12 cellular contexts compared by ENCODE assay signal in genomic region chr19:14542721-14543328, GRCh38. TPM values are rescaled to one million over a fixed set of nuclear protein-coding genes. Genes with fewer than 3 reads are reported as not detected.
DNase-seq lines count a peak whose midpoint lies in the region; ATAC-seq, FAIRE-seq and TF ChIP-seq lines count a peak whose summit lies in the region.
"Had no signal": no experiment of that assay in that cellular context is flagged by ENCODE, and none has a peak within 500 bp of the region (broad histone marks: within the 10 kb centered on the region; RNA-seq: fewer than 3 reads in every experiment).

No MANE protein-coding gene starts in this region.

- peak; percentile 64 to 65 for DNase-seq in Kasumi-1 (lab: John Stamatoyannopoulos, UW)
- no peak for DNase-seq in H1 (ENCODE audit: low read depth in 1 of 2, low spot score in 2 of 2)
- DNase-seq in mesendoderm = peak; percentile 40
- no peak for DNase-seq in COLO668 (lab: John Stamatoyannopoulos, UW; ENCODE audit: unreplicated experiment)
- DNase-seq in Peyer's patch = no peak
- DNase-seq: colonic mucosa, NCI-H526 treated with DMSO at 0.1 percent for 48 hours had no signal

- H3K27ac ChIP-seq in BLaER1 treated with 17β-estradiol and CSF1 and Interleukin-3, amounts not matched to agents 10 nM and 100 nM = peak overlapping the region in 9 of 11 experiments; percentile 7 to 79 (median 60); a peak in 17 of 22 replicates
- H3K27ac ChIP-seq in H1 (ENCODE audit: low read depth, low read length) = no peak overlapping the region
- no peak overlapping the region for H3K27ac ChIP-seq in mesendoderm (ENCODE audit: low read depth, low read length)
- no peak overlapping the region for H3K27ac ChIP-seq in Peyer's patch
- H3K27ac ChIP-seq: colonic mucosa had no signal

- no peaks in the 10 kb centered on the region for H3K27me3 ChIP-seq in BLaER1 treated with 17β-estradiol and CSF1 and Interleukin-3, amounts not matched to agents 10 nM and 100 nM
- no peaks in the 10 kb centered on the region; a peak in 1 of 7 replicates for H3K27me3 ChIP-seq in H1 (replicated peaks in 1 of 4; ENCODE audit: control insufficient read depth in 3 of 4, extremely low read depth in 1 of 4, insufficient read depth in 3 of 4, low read length in 3 of 4)
- no peaks in the 10 kb centered on the region for H3K27me3 ChIP-seq in mesendoderm (ENCODE audit: insufficient read depth, low read length, poor library complexity)
- H3K27me3 ChIP-seq in Peyer's patch = no peaks in the 10 kb centered on the region
- H3K27me3 ChIP-seq: colonic mucosa had no signal

- H3K4me3 ChIP-seq in BLaER1 treated with 17β-estradiol and CSF1 and Interleukin-3, amounts not matched to agents 10 nM and 100 nM = no peak overlapping the region
- H3K4me3 ChIP-seq in H1 (ENCODE audit: extremely low read depth in 1 of 4, insufficient read depth in 2 of 4, low read depth in 3 of 4, low read length in 4 of 4) (no peak overlapping the region), mesendoderm (ENCODE audit: low read length) (no peak overlapping the region), Peyer's patch (no peak overlapping the region)
- H3K4me3 ChIP-seq: colonic mucosa had no signal

- H3K18ac ChIP-seq in H1 (ENCODE audit: extremely low read depth, low read length) = no peak overlapping the region
- H3K18ac ChIP-seq in mesendoderm (ENCODE audit: low read length) = no peak overlapping the region

- no peak overlapping the region for H2BK5ac ChIP-seq in H1 (ENCODE audit: low read depth, low read length)
- no peak overlapping the region for H2BK5ac ChIP-seq in mesendoderm (ENCODE audit: low read length)

- peak overlapping the region; percentile 58 to 79 (median 67) for H3K4me2 ChIP-seq in BLaER1 treated with 17β-estradiol and CSF1 and Interleukin-3, amounts not matched to agents 10 nM and 100 nM
- H3K4me2 ChIP-seq in H1 (ENCODE audit: insufficient read depth in 1 of 2, low read depth in 2 of 2, low read length in 2 of 2) (no peak overlapping the region; a peak in 1 of 4 replicates), mesendoderm (ENCODE audit: low read length) (no peak overlapping the region)

- POLR2A ChIA-PET in H1 (lab: Charles Lee; ENCODE audit: partially characterized antibody) = interaction anchor here (0.7 kb wide), 1 partner anchor 59 kb away, joined by 3 read pairs; no protein-coding TSS in a partner anchor

- no peaks in the 10 kb centered on the region for H3K9me3 ChIP-seq in BLaER1 treated with 17β-estradiol and CSF1 and Interleukin-3, amounts not matched to agents 10 nM and 100 nM (replicated peaks in 1 of 11)
- H3K9me3 ChIP-seq in H1 (ENCODE audit: insufficient read depth in 2 of 2, low read depth in 1 of 2, low read length in 1 of 2) (no peaks in the 10 kb centered on the region), Peyer's patch (no peaks in the 10 kb centered on the region)
- H3K9me3 ChIP-seq: colonic mucosa had no signal

- H3K4ac ChIP-seq in H1 (replicated peaks; ENCODE audit: insufficient read length, low read depth, low read length) = no peak overlapping the region
- H3K4ac ChIP-seq in mesendoderm (ENCODE audit: low read depth, low read length) = no peak overlapping the region

- H4K5ac ChIP-seq in H1 (ENCODE audit: insufficient read length, low read depth, low read length) (no peak overlapping the region), mesendoderm (ENCODE audit: low read length) (no peak overlapping the region)

- no peak for TF ChIP-seq RAD21 in H1 (IDR thresholded peaks at IDR 0.05 in 1 of 2, conservative IDR thresholded peaks at IDR 0.05 in 1 of 2; ENCODE audit: low read depth in 2 of 2, low read length in 2 of 2)

- H2AK5ac ChIP-seq in H1 (ENCODE audit: low read depth, low read length) (no peak overlapping the region; the same call in 1 of the 2 replicates), mesendoderm (ENCODE audit: low read length) (no peak overlapping the region)

- CTCF ChIA-PET in H1 (lab: Charles Lee; ENCODE audit: partially characterized antibody) = interaction anchor here (0.7 kb wide), 1 partner anchor 969 kb away, joined by 3 read pairs; no protein-coding TSS in a partner anchor

- H3K79me2 ChIP-seq in H1 (ENCODE audit: control insufficient read depth in 1 of 2, insufficient read depth in 2 of 2, low read length in 2 of 2) (peaks cover 0 to 37% of the 10 kb centered on the region in 2 experiments; a peak in 1 of 4 replicates), mesendoderm (ENCODE audit: control insufficient read depth, insufficient read depth, low read length) (peaks cover 4% of the 10 kb centered on the region)

- H4K20me1 ChIP-seq in BLaER1 treated with 17β-estradiol and CSF1 and Interleukin-3, amounts not matched to agents 10 nM and 100 nM = peaks cover 28 to 73% (median 58%) of the 10 kb centered on the region in 11 experiments; a peak in 20 of 22 replicates
- H4K20me1 ChIP-seq in H1 (replicated peaks in 1 of 2; ENCODE audit: control insufficient read depth in 1 of 2, insufficient read depth in 2 of 2, low read length in 2 of 2) = peaks cover 5 to 21% of the 10 kb centered on the region in 2 experiments

- H4K8ac ChIP-seq in H1 (ENCODE audit: extremely low read depth, insufficient read depth, low read length) (no peak overlapping the region), mesendoderm (ENCODE audit: low read depth, low read length) (no peak overlapping the region)

- peaks cover 43 to 83% (median 71%) of the 10 kb centered on the region in 10 experiments for H3K4me1 ChIP-seq in BLaER1 treated with 17β-estradiol and CSF1 and Interleukin-3, amounts not matched to agents 10 nM and 100 nM
- H3K4me1 ChIP-seq in H1 (replicated peaks in 1 of 4; ENCODE audit: control insufficient read depth in 3 of 4, insufficient read depth in 4 of 4, low read length in 3 of 4) = peaks cover 0 to 3% (median 1%) of the 10 kb centered on the region in 4 experiments; a peak in 3 of 7 replicates
- H3K4me1 ChIP-seq in mesendoderm (ENCODE audit: control insufficient read depth, low read depth, low read length) = peaks cover 5% of the 10 kb centered on the region
- peaks cover 0 to 9% (median 0%) of the 10 kb centered on the region in 4 donors for H3K4me1 ChIP-seq in Peyer's patch
- H3K4me1 ChIP-seq: colonic mucosa had no signal

- FAIRE-seq in H1 (lab: Jason Lieb, UNC) = no peak
- FAIRE-seq: islet of Langerhans had no signal

- TF ChIP-seq CTCF in H1 (IDR thresholded peaks at IDR 0.05; ENCODE audit: control extremely low read depth in 1 of 3, insufficient read depth in 1 of 3, low read depth in 1 of 3, low read length in 3 of 3) = no peak
- no peak for TF ChIP-seq CTCF in Peyer's patch (IDR thresholded peaks at IDR 0.05)

- peak overlapping the region; percentile 48 for H3K14ac ChIP-seq in H1 (ENCODE audit: insufficient read length)

- H4K91ac ChIP-seq in H1 (replicated peaks; ENCODE audit: insufficient read length, low read length) = no peak overlapping the region

- H3K23me2 ChIP-seq in H1 (ENCODE audit: low read depth, low read length) = no peaks in the 10 kb centered on the region

- no peak overlapping the region for H2BK20ac ChIP-seq in H1 (ENCODE audit: low read length)

- H2BK120ac ChIP-seq in H1 (replicated peaks; ENCODE audit: low read depth, low read length) = no peak overlapping the region
- no peak overlapping the region for H2BK120ac ChIP-seq in mesendoderm (ENCODE audit: low read depth, low read length)

- H2BK15ac ChIP-seq in H1 (ENCODE audit: low read length) (no peak overlapping the region), mesendoderm (replicated peaks; ENCODE audit: low read depth) (no peak overlapping the region)

- H3K36me3 ChIP-seq in BLaER1 treated with 17β-estradiol and CSF1 and Interleukin-3, amounts not matched to agents 10 nM and 100 nM = peaks cover 0 to 19% (median 5%) of the 10 kb centered on the region in 11 experiments; a peak in 6 of 22 replicates
- H3K36me3 ChIP-seq in H1 (ENCODE audit: control insufficient read depth in 2 of 4, insufficient read depth in 4 of 4, low read length in 3 of 4) (no peaks in the 10 kb centered on the region; a peak in 1 of 8 replicates), mesendoderm (ENCODE audit: control insufficient read depth, insufficient read depth, low read length) (no peaks in the 10 kb centered on the region), Peyer's patch (no peaks in the 10 kb centered on the region)
- H3K36me3 ChIP-seq: colonic mucosa had no signal

- H2AFZ ChIP-seq in H1 (ENCODE audit: low read length) = no peak overlapping the region

- H3K56ac ChIP-seq in H1 (replicated peaks; ENCODE audit: insufficient read length, low read depth, low read length) = no peak overlapping the region
- no peak overlapping the region for H3K56ac ChIP-seq in mesendoderm (ENCODE audit: low read length)

- TF ChIP-seq POLR2A in H1 (IDR thresholded peaks at IDR 0.05; ENCODE audit: control extremely low read depth in 1 of 2, low read depth in 2 of 2, low read length in 2 of 2) (no peak), Peyer's patch (IDR thresholded peaks at IDR 0.05) (no peak)

- H2BK12ac ChIP-seq in H1 (ENCODE audit: low read depth, low read length) = no peak overlapping the region

- H3K79me1 ChIP-seq in H1 (ENCODE audit: low read depth, low read length) = peaks cover 26% of the 10 kb centered on the region
- peaks cover 20% of the 10 kb centered on the region for H3K79me1 ChIP-seq in mesendoderm (ENCODE audit: low read length)

- ATAC-seq in GM19351 (IDR thresholded peaks at IDR 0.05; ENCODE audit: unreplicated experiment) = no peak
- ATAC-seq in HG02840 (IDR thresholded peaks at IDR 0.05; ENCODE audit: low FRiP score, unreplicated experiment) = no peak

- peak overlapping the region in 9 of 11 experiments; percentile 20 to 67 (median 44); a peak in 12 of 22 replicates for H3K9ac ChIP-seq in BLaER1 treated with 17β-estradiol and CSF1 and Interleukin-3, amounts not matched to agents 10 nM and 100 nM
- H3K9ac ChIP-seq in H1 (replicated peaks in 1 of 4; ENCODE audit: extremely low read depth in 1 of 4, low read depth in 3 of 4, low read length in 3 of 4) (no peak overlapping the region), mesendoderm (ENCODE audit: low read length) (no peak overlapping the region)

- no peak overlapping the region for H3K23ac ChIP-seq in H1 (ENCODE audit: insufficient read length)
- H3K23ac ChIP-seq in mesendoderm (ENCODE audit: low read length) = no peak overlapping the region

- WGBS in H1 (ENCODE audit: extremely low coverage in 1 of 2, insufficient coverage in 1 of 2, insufficient read length in 1 of 2, insufficient replicate concordance in 2 of 2, low coverage in 1 of 2, low lambda C conversion rate in 2 of 2, missing lambda C conversion rate in 1 of 2), 2 experiments = 66% methylated on average over 7 of the region's 7 CpGs; no CpG with 5 or more reads in 1 of the 2 experiments
- WGBS in mesendoderm (ENCODE audit: extremely low coverage, insufficient coverage, low lambda C conversion rate) = no CpG with 5 or more reads among the region's 7 CpGs

- no peak for TF ChIP-seq EP300 in H1 (IDR thresholded peaks at IDR 0.05; ENCODE audit: borderline replicate concordance in 1 of 2, low read depth in 2 of 2, low read length in 2 of 2)

RNA-seq across cellular contexts. Expression of gene TECR, which starts 13.4 kb away (rescaled TPM):
- 172 and 179 TPM in 2 replicates for total RNA-seq in H1 (2021; fragmentation: NEBNext Ultra II Directional; extraction: Animal tissue kit (Norgen Biotek cat#: 25700))
- 405 and 439 TPM in 2 replicates for polyA plus RNA-seq in H1 (2011; rRNA removed)
- 162 TPM for polyA plus RNA-seq in H1 (2011; cell fraction: cytosol; rRNA removed)
- 283 TPM for polyA plus RNA-seq in H1 (2011; cell fraction: nucleus; rRNA removed)
- 145 to 221 TPM (median 207 TPM) in 4 replicates for polyA plus RNA-seq in H1 (2012, experiment 1 of 2)
- 342 TPM for polyA plus RNA-seq in H1 (2012, experiment 2 of 2)
- 342 TPM for polyA plus RNA-seq in H1 (2013, experiment 1 of 2)
- 367 TPM for polyA plus RNA-seq in H1 (2013, experiment 2 of 2)
- polyA minus RNA-seq in H1 (2011; rRNA and poly(A)+ RNA removed) = 119 and 162 TPM in 2 replicates
- 154 TPM for polyA minus RNA-seq in H1 (2011; cell fraction: cytosol; rRNA and poly(A)+ RNA removed)
- 83.2 TPM for polyA minus RNA-seq in H1 (2011; cell fraction: nucleus; rRNA and poly(A)+ RNA removed)
- 154 TPM for polyA plus RNA-seq in mesendoderm (2013, experiment 1 of 2)
- polyA plus RNA-seq in mesendoderm (2013, experiment 2 of 2) = 152 TPM
- total RNA-seq in Peyer's patch = 100 to 1,000 TPM in 1 of 4 donors, 10 to 100 TPM in 3; 24.8 to 103 (median 78.7) TPM

RNA-seq across cellular contexts. Expression of gene DNAJB1, which starts 24.6 kb away (rescaled TPM):
- 62.6 and 62.9 TPM in 2 replicates for total RNA-seq in H1 (2021; fragmentation: NEBNext Ultra II Directional; extraction: Animal tissue kit (Norgen Biotek cat#: 25700))
- 51.7 and 64.3 TPM in 2 replicates for polyA plus RNA-seq in H1 (2011; rRNA removed)
- polyA plus RNA-seq in H1 (2011; cell fraction: cytosol; rRNA removed) = 47.3 TPM
- 42.9 TPM for polyA plus RNA-seq in H1 (2011; cell fraction: nucleus; rRNA removed)
- polyA plus RNA-seq in H1 (2012, experiment 1 of 2) = 50.1 to 59.1 TPM (median 56.6 TPM) in 4 replicates
- 62.1 TPM for polyA plus RNA-seq in H1 (2012, experiment 2 of 2)
- polyA plus RNA-seq in H1 (2013, experiment 1 of 2) = 29.4 TPM
- polyA plus RNA-seq in H1 (2013, experiment 2 of 2) = 31.6 TPM
- polyA minus RNA-seq in H1 (2011; rRNA and poly(A)+ RNA removed) = 52.8 and 55.7 TPM in 2 replicates
- polyA minus RNA-seq in H1 (2011; cell fraction: cytosol; rRNA and poly(A)+ RNA removed) = 23.5 TPM
- polyA minus RNA-seq in H1 (2011; cell fraction: nucleus; rRNA and poly(A)+ RNA removed) = 28.5 TPM
- polyA plus RNA-seq in mesendoderm (2013, experiment 1 of 2) = 28.6 TPM
- 30.0 TPM for polyA plus RNA-seq in mesendoderm (2013, experiment 2 of 2)
- 10 to 100 TPM; 34.5 to 60.2 (median 54.1) TPM for total RNA-seq in Peyer's patch

RNA-seq across cellular contexts. Expression of gene NDUFB7, which starts 29.0 kb away (rescaled TPM):
- 151 and 161 TPM in 2 replicates for total RNA-seq in H1 (2021; fragmentation: NEBNext Ultra II Directional; extraction: Animal tissue kit (Norgen Biotek cat#: 25700))
- 740 and 777 TPM in 2 replicates for polyA plus RNA-seq in H1 (2011; rRNA removed)
- polyA plus RNA-seq in H1 (2011; cell fraction: cytosol; rRNA removed) = 516 TPM
- polyA plus RNA-seq in H1 (2011; cell fraction: nucleus; rRNA removed) = 409 TPM
- polyA plus RNA-seq in H1 (2012, experiment 1 of 2) = 92.3 to 278 TPM (median 228 TPM) in 4 replicates
- 239 TPM for polyA plus RNA-seq in H1 (2012, experiment 2 of 2)
- polyA plus RNA-seq in H1 (2013, experiment 1 of 2) = 244 TPM
- polyA plus RNA-seq in H1 (2013, experiment 2 of 2) = 241 TPM
- polyA minus RNA-seq in H1 (2011; rRNA and poly(A)+ RNA removed) = 37.4 and 68.2 TPM in 2 replicates
- 113 TPM for polyA minus RNA-seq in H1 (2011; cell fraction: cytosol; rRNA and poly(A)+ RNA removed)
- polyA minus RNA-seq in H1 (2011; cell fraction: nucleus; rRNA and poly(A)+ RNA removed) = 93.4 TPM
- polyA plus RNA-seq in mesendoderm (2013, experiment 1 of 2) = 158 TPM
- 164 TPM for polyA plus RNA-seq in mesendoderm (2013, experiment 2 of 2)
- total RNA-seq in Peyer's patch = 100 to 1,000 TPM; 275 to 432 (median 358) TPM

RNA-seq across cellular contexts. Expression of gene CLEC17A, which starts 40.1 kb away (rescaled TPM):
- not detected in 2 replicates for total RNA-seq in H1 (2021; fragmentation: NEBNext Ultra II Directional; extraction: Animal tissue kit (Norgen Biotek cat#: 25700))
- polyA plus RNA-seq in H1 (2011; rRNA removed) = not detected in 2 replicates
- not detected for polyA plus RNA-seq in H1 (2011; cell fraction: cytosol; rRNA removed)
- not detected for polyA plus RNA-seq in H1 (2011; cell fraction: nucleus; rRNA removed)
- polyA plus RNA-seq in H1 (2012, experiment 1 of 2) = not detected in 4 replicates
- polyA plus RNA-seq in H1 (2012, experiment 2 of 2) = not detected
- polyA plus RNA-seq in H1 (2013, experiment 1 of 2) = 0.04 TPM
- polyA plus RNA-seq in H1 (2013, experiment 2 of 2) = 0.09 TPM
- polyA minus RNA-seq in H1 (2011; rRNA and poly(A)+ RNA removed) = not detected in 2 replicates
- polyA minus RNA-seq in H1 (2011; cell fraction: cytosol; rRNA and poly(A)+ RNA removed) = not detected
- not detected for polyA minus RNA-seq in H1 (2011; cell fraction: nucleus; rRNA and poly(A)+ RNA removed)
- polyA plus RNA-seq in mesendoderm (2013, experiment 1 of 2) = 0.03 TPM
- not detected for polyA plus RNA-seq in mesendoderm (2013, experiment 2 of 2)
- 10 to 100 TPM in 1 of 4 donors, 1 to 10 TPM in 1, not detected in 2; 1.3 to 12.4 TPM for total RNA-seq in Peyer's patch
- total RNA-seq: T-helper 2 cell treated with Interferon-gamma antibody and Interleukin-4, amounts not matched to agents 100 ng/mL and 5 ng/mL, for 36 hours had no signal

RNA-seq across cellular contexts. Expression of gene GIPC1, which starts 46.9 kb away (rescaled TPM):
- total RNA-seq in H1 (2021; fragmentation: NEBNext Ultra II Directional; extraction: Animal tissue kit (Norgen Biotek cat#: 25700)) = 65.6 and 68.3 TPM in 2 replicates
- 72.0 and 100 TPM in 2 replicates for polyA plus RNA-seq in H1 (2011; rRNA removed)
- polyA plus RNA-seq in H1 (2011; cell fraction: cytosol; rRNA removed) = 73.9 TPM
- 71.2 TPM for polyA plus RNA-seq in H1 (2011; cell fraction: nucleus; rRNA removed)
- 54.1 to 70.0 TPM (median 66.3 TPM) in 4 replicates for polyA plus RNA-seq in H1 (2012, experiment 1 of 2)
- 58.6 TPM for polyA plus RNA-seq in H1 (2012, experiment 2 of 2)
- 52.3 TPM for polyA plus RNA-seq in H1 (2013, experiment 1 of 2)
- 54.4 TPM for polyA plus RNA-seq in H1 (2013, experiment 2 of 2)
- polyA minus RNA-seq in H1 (2011; rRNA and poly(A)+ RNA removed) = 17.8 and 21.8 TPM in 2 replicates
- polyA minus RNA-seq in H1 (2011; cell fraction: cytosol; rRNA and poly(A)+ RNA removed) = 52.3 TPM
- polyA minus RNA-seq in H1 (2011; cell fraction: nucleus; rRNA and poly(A)+ RNA removed) = 27.4 TPM
- 47.1 TPM for polyA plus RNA-seq in mesendoderm (2013, experiment 1 of 2)
- polyA plus RNA-seq in mesendoderm (2013, experiment 2 of 2) = 46.7 TPM
- 10 to 100 TPM; 45.8 to 68.5 (median 65.2) TPM for total RNA-seq in Peyer's patch

Comparison
In these comparisons a context has a peak if more than half of its experiments do, and no peak if none do; other contexts are left out.
1. H3K27ac ChIP-seq: peak in BLaER1 treated with 17β-estradiol and CSF1 and Interleukin-3, amounts not matched to agents 10 nM and 100 nM (9 of 11); none in H1 (single experiment), mesendoderm (single experiment) and Peyer's patch (0 of 4).
2. H3K4me2 ChIP-seq: peak in BLaER1 treated with 17β-estradiol and CSF1 and Interleukin-3, amounts not matched to agents 10 nM and 100 nM (11 of 11); none in H1 (0 of 2) and mesendoderm (single experiment).
3. H3K9ac ChIP-seq: peak in BLaER1 treated with 17β-estradiol and CSF1 and Interleukin-3, amounts not matched to agents 10 nM and 100 nM (9 of 11); none in H1 (0 of 4) and mesendoderm (single experiment).
4. DNase-seq: peak in Kasumi-1 (2 of 2) and mesendoderm (single experiment); none in H1 (0 of 2), COLO668 (single experiment) and Peyer's patch (0 of 3).